In the genomic region with DNA sequence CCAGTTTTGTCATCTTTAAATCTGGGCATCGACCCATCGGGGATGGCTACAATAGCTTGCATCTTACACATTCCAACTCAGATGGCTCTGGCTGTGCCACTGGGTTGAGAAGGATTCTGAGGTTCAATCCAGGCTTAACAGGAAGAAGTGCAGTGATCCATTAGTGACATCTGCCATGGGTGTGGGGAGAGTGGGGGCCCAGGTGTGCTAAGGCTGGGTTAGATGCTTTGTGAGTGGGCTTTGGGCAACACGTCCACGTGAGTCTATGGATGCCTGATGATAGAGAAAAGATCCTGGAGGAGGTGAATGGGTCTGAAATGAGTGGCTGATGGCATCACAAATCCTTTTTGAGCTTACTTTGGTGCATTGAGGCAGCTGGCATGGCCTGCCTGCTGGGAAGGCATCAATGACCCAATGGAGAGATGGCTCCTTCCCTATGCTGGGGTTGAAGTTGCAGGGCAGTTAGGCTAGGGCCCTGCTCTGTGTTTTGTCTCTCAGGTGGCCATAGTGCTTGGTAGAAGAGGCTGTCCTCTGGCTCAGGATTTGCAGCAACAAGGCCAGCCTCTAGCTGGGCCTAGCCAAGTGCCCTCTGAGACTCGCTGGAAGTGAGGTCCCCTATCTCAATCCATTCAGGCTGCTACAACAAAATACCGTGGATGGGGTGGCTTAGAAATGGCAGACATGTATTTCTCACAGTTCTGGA, we compare ENCODE assay signal across 14 cellular contexts. TPM values are rescaled to one million over a fixed set of nuclear protein-coding genes. Genes with fewer than 3 reads are reported as not detected.
DNase-seq lines count a peak whose midpoint lies in the region; ATAC-seq and TF ChIP-seq lines count a peak whose summit lies in the region.
"Had no signal": no experiment of that assay in that cellular context is flagged by ENCODE, and none has a peak within 500 bp of the region (broad histone marks: within the 10 kb centered on the region; RNA-seq: fewer than 3 reads in every experiment).

No MANE protein-coding gene starts in this region.

- TF ChIP-seq RAD21 in HCT116 (IDR thresholded peaks at IDR 0.05; ENCODE audit: low read depth) = no peak

- no TSS peak for BruUV-seq in HCT116 (replicated peaks; lab: Mats Ljungman, UMichigan)

- peaks cover 27 to 52% of the 10 kb centered on the region in 2 experiments for H3K4me1 ChIP-seq in HCT116 (ENCODE audit: control insufficient read depth in 1 of 2, insufficient read depth in 2 of 2, low read length in 2 of 2)
- peaks cover 34 to 62% of the 10 kb centered on the region in 2 donors for H3K4me1 ChIP-seq in adrenal gland (replicated peaks in 1 of 2)
- H3K4me1 ChIP-seq in skeletal muscle satellite cell (ENCODE audit: control insufficient read depth, insufficient read depth, low read length) = peaks cover 88% of the 10 kb centered on the region

- no peak overlapping the region for H2AFZ ChIP-seq in HCT116 (ENCODE audit: low read depth, low read length, poor library complexity, severe bottlenecking)

- intact Hi-C loops in HCT116 (cut with micrococcal nuclease) (no loop called here), adrenal gland (cut with DNase I) (no loop called here)

- H3K27ac ChIP-seq in HCT116 (ENCODE audit: low read depth, low read length) = no peak overlapping the region
- peak overlapping the region; percentile 24 to 87 (median 83) for H3K27ac ChIP-seq in adrenal gland

- TF ChIP-seq POLR2A in HCT116 (IDR thresholded peaks at IDR 0.05; ENCODE audit: borderline replicate concordance, extremely low read depth, insufficient read depth, insufficient read length) = no peak
- no peak for TF ChIP-seq POLR2A in adrenal gland (IDR thresholded peaks at IDR 0.05)

- H3K79me2 ChIP-seq in HCT116 (ENCODE audit: insufficient read depth, low read length) = no peaks in the 10 kb centered on the region

- RAD21 ChIA-PET in HCT116 (lab: Charles Lee; ENCODE audit: low non-redundant PET in 1 of 2, low total read pairs in 2 of 2, uncharacterized antibody in 2 of 2, unreplicated experiment in 2 of 2) = no interaction called here

- H3K27me3 ChIP-seq in HCT116 (ENCODE audit: insufficient read depth, low read length) = no peaks in the 10 kb centered on the region
- H3K27me3 ChIP-seq in adrenal gland = no peaks in the 10 kb centered on the region
- no peaks in the 10 kb centered on the region for H3K27me3 ChIP-seq in skeletal muscle satellite cell (ENCODE audit: control insufficient read depth, insufficient read depth, low read length)

- 87 to 95% (median 90%) methylated on average over 4 to 6 of the region's 6 CpGs for WGBS in adrenal gland, 4 donors

- no peaks in the 10 kb centered on the region for H3K9me2 ChIP-seq in HCT116 (ENCODE audit: insufficient read depth)

- POLR2A ChIA-PET in HCT116 (lab: Charles Lee) = no interaction called here

- no peak for ATAC-seq in HCT116
- ATAC-seq in GM21717 (IDR thresholded peaks at IDR 0.05; ENCODE audit: unreplicated experiment) = no peak
- ATAC-seq in HG03280 (IDR thresholded peaks at IDR 0.05; ENCODE audit: unreplicated experiment) = no peak

- H3K36me3 ChIP-seq in HCT116 (ENCODE audit: control insufficient read depth in 1 of 2, insufficient read depth in 2 of 2, low read length in 2 of 2) = no peaks in the 10 kb centered on the region
- no peaks in the 10 kb centered on the region for H3K36me3 ChIP-seq in adrenal gland (replicated peaks in 1 of 2)
- H3K36me3 ChIP-seq in skeletal muscle satellite cell (ENCODE audit: insufficient read depth, low read length) = no peaks in the 10 kb centered on the region

- TF ChIP-seq CTCF in HCT116 (IDR thresholded peaks at IDR 0.05 in 2 of 3, conservative IDR thresholded peaks at IDR 0.05 in 1 of 3; ENCODE audit: borderline replicate concordance in 1 of 3, insufficient read depth in 1 of 3, low read depth in 2 of 3, low read length in 2 of 3) = no peak
- TF ChIP-seq CTCF in adrenal gland (IDR thresholded peaks at IDR 0.05) = no peak

- H3K4me2 ChIP-seq in HCT116 (ENCODE audit: low read length) (peak overlapping the region; percentile 60; the same call in 1 of the 2 replicates), skeletal muscle satellite cell (ENCODE audit: low read length) (peak overlapping the region; percentile 40)
- H3K4me2 ChIP-seq: KMS-11 had no signal

- no peaks in the 10 kb centered on the region for H4K20me1 ChIP-seq in HCT116 (ENCODE audit: insufficient read depth)

- DNase-seq in HCT116 (ENCODE audit: low read depth, low spot score) (no peak), adrenal gland (peak in 3 of 7 donors; percentile 3 to 46 (median 10)), islet precursor cell (peak; percentile 43), NCI-H1092 (lab: John Stamatoyannopoulos, UW) (no peak), amygdala (lab: John Stamatoyannopoulos, UW) (no peak)
- DNase-seq: activated T-cell treated with anti-CD3 and anti-CD28 coated beads, Interleukin-2, amount 50 U/mL, for 24 hours; CD4-positive, CD25-positive, alpha-beta regulatory T cell; central memory CD4-positive, alpha-beta T cell; NCI-H2171 treated with DMSO at 0.1 percent for 48 hours had no signal

- CTCF ChIA-PET in HCT116 (lab: Charles Lee) = no interaction called here

- H3K4me3 ChIP-seq in HCT116 (replicated peaks in 1 of 2; ENCODE audit: low read depth in 1 of 2, low read length in 2 of 2) = no peak overlapping the region
- H3K4me3 ChIP-seq in adrenal gland = no peak overlapping the region
- no peak overlapping the region for H3K4me3 ChIP-seq in skeletal muscle satellite cell (ENCODE audit: low read length)
- H3K4me3 ChIP-seq: psoas muscle had no signal

- H3K9ac ChIP-seq in HCT116 (ENCODE audit: low read length) (no peak overlapping the region), skeletal muscle satellite cell (ENCODE audit: low read depth, low read length) (peak overlapping the region; percentile 34)
- H3K9ac ChIP-seq: KMS-11 had no signal

- H3K9me3 ChIP-seq in HCT116 (ENCODE audit: control insufficient read depth in 1 of 2, insufficient read depth in 1 of 2, low read depth in 1 of 2, low read length in 2 of 2) (no peaks in the 10 kb centered on the region), adrenal gland (replicated peaks in 1 of 3) (no peaks in the 10 kb centered on the region), skeletal muscle satellite cell (replicated peaks; ENCODE audit: low read length) (no peaks in the 10 kb centered on the region)
- H3K9me3 ChIP-seq: psoas muscle had no signal

TF ChIP-seq in HCT116, 20 proteins besides CTCF, POLR2A, EP300 and RAD21 (continues in another document):
- TF ChIP-seq POLR2AphosphoS5 (IDR thresholded peaks at IDR 0.05; ENCODE audit: low read depth, low read length) (no peak), ZNF274 (IDR thresholded peaks at IDR 0.05; ENCODE audit: low read depth, low read length) (no peak), YY1 (IDR thresholded peaks at IDR 0.05; ENCODE audit: extremely low read depth, insufficient replicate concordance, low read depth, low read length) (no peak), CBX3 (IDR thresholded peaks at IDR 0.05; ENCODE audit: low read depth) (no peak), ELF1 (IDR thresholded peaks at IDR 0.05; ENCODE audit: borderline replicate concordance, low read depth) (no peak), ZBTB33 (IDR thresholded peaks at IDR 0.05; ENCODE audit: extremely low read depth, insufficient replicate concordance, low read length) (no peak), EZH2 (IDR thresholded peaks at IDR 0.05) (no peak), SRF (IDR thresholded peaks at IDR 0.05; ENCODE audit: low read depth) (no peak)
- TF ChIP-seq, protein P1, sequence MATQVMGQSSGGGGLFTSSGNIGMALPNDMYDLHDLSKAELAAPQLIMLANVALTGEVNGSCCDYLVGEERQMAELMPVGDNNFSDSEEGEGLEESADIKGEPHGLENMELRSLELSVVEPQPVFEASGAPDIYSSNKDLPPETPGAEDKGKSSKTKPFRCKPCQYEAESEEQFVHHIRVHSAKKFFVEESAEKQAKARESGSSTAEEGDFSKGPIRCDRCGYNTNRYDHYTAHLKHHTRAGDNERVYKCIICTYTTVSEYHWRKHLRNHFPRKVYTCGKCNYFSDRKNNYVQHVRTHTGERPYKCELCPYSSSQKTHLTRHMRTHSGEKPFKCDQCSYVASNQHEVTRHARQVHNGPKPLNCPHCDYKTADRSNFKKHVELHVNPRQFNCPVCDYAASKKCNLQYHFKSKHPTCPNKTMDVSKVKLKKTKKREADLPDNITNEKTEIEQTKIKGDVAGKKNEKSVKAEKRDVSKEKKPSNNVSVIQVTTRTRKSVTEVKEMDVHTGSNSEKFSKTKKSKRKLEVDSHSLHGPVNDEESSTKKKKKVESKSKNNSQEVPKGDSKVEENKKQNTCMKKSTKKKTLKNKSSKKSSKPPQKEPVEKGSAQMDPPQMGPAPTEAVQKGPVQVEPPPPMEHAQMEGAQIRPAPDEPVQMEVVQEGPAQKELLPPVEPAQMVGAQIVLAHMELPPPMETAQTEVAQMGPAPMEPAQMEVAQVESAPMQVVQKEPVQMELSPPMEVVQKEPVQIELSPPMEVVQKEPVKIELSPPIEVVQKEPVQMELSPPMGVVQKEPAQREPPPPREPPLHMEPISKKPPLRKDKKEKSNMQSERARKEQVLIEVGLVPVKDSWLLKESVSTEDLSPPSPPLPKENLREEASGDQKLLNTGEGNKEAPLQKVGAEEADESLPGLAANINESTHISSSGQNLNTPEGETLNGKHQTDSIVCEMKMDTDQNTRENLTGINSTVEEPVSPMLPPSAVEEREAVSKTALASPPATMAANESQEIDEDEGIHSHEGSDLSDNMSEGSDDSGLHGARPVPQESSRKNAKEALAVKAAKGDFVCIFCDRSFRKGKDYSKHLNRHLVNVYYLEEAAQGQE (IDR thresholded peaks at IDR 0.05; ENCODE audit: low read depth) = no peak

RNA-seq across cellular contexts. Expression of gene HS1BP3, which starts 56.7 kb away (rescaled TPM):
- total RNA-seq in HCT116 (2021; ENCODE audit: unreplicated experiment) (17.1 TPM), adrenal gland (10 to 100 TPM; 33.0 to 50.1 (median 42.9) TPM)
- polyA plus RNA-seq in HCT116 (2012) = 13.2 and 15.7 TPM in 2 replicates
- polyA plus RNA-seq in adrenal gland = 10 to 100 TPM; 23.7 to 44.2 (median 29.2) TPM
- total RNA-seq in skeletal muscle satellite cell (2012; rRNA removed) = 18.1 and 34.2 TPM in 2 replicates
